8 cellular contexts compared by ENCODE assay signal in the genomic region with DNA sequence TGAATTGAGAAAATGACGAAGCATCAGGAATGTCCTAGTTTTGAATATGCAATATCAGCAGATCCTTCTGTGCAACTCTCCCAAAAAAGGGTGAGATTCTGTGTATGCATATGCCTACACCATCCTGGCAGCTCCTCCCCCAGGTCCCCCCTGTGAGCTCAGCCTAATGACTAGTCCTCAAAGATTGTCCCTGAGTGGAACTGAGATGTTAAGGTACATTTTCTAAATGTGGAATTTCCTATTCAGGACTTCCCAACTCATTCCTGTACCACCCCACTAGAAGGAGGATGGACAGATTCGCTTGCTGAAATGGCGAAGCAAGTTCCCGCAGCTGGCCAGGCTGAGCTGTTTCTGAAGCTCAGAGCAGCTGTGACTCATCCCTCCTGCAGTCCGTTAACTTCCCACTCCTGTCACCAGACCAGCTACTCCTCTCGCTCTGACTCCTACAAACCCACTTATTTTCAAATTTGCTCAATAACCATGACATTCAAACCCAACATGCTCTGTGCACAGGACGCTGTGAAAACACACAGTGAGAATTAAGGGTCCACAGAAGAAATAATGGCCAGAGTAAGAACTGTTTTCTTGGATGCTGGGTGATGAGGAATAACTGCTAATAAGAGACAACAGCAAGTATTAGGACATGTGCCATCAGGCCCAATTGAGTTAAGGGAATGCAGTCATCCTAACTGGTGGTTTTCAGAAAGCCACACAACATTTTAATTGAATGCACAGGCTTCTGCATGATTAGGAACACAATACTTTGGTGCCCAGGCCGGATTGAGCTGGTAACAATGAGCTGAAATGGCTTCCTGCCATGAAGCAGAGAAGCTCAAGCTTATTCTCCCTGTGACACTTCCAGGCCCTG. TPM values are rescaled to one million over a fixed set of nuclear protein-coding genes. Genes with fewer than 3 reads are reported as not detected.
A peak's percentile ranks its signal among the peaks of the same experiment; 100 is the strongest.
DNase-seq lines count a peak whose midpoint lies in the region; ATAC-seq and TF ChIP-seq lines count a peak whose summit lies in the region.

No MANE protein-coding gene starts in this region.

- H3K27me3 ChIP-seq in RWPE2 (ENCODE audit: insufficient read depth, poor library complexity, severe bottlenecking) (no peaks in the 10 kb centered on the region), lower lobe of right lung (ENCODE audit: low read depth) (no peaks in the 10 kb centered on the region)

- H3K9me3 Mint-ChIP-seq in MCF 10A (ENCODE audit: unreplicated experiment) (peaks cover 6% of the 10 kb centered on the region), progenitor cell of endocrine pancreas (ENCODE audit: low read depth) (peaks cover 17% of the 10 kb centered on the region)

- CTCF ChIA-PET in MCF 10A (lab: Yijun Ruan, JAX) = interaction anchor here (0.6 to 2.7 kb wide), 3 partner anchors 39 to 1959 kb away, joined by 4 to 8 read pairs (median 7); a partner anchor contains a TSS

- TF ChIP-seq CTCF in RWPE2 (IDR thresholded peaks at IDR 0.05; ENCODE audit: poor library complexity, severe bottlenecking) (no peak), MCF 10A (IDR thresholded peaks at IDR 0.05; ENCODE audit: unreplicated experiment) (no peak), lower lobe of right lung (IDR thresholded peaks at IDR 0.05) (no peak), progenitor cell of endocrine pancreas (IDR thresholded peaks at IDR 0.05; ENCODE audit: unreplicated experiment) (no peak)

- H3K27ac ChIP-seq in RWPE2 (ENCODE audit: poor library complexity, severe bottlenecking) = no peak overlapping the region
- H3K27ac ChIP-seq in lower lobe of right lung = peak overlapping the region; percentile 62

- H3K27ac Mint-ChIP-seq in MCF 10A (ENCODE audit: low read depth, unreplicated experiment) (no peak overlapping the region), progenitor cell of endocrine pancreas (no peak overlapping the region)

- H3K9me3 ChIP-seq in RWPE2 (ENCODE audit: severe bottlenecking) = no peaks in the 10 kb centered on the region
- no peaks in the 10 kb centered on the region for H3K9me3 ChIP-seq in lower lobe of right lung

- H3K4me1 Mint-ChIP-seq in MCF 10A (ENCODE audit: insufficient read depth, unreplicated experiment) (no peaks in the 10 kb centered on the region), progenitor cell of endocrine pancreas (ENCODE audit: low read depth) (peaks cover 2% of the 10 kb centered on the region)

- intact Hi-C loops in MCF 10A (cut with micrococcal nuclease) = loop anchor here (2.0 kb wide), 1 partner anchor 70 kb away; no protein-coding TSS in a partner anchor
- intact Hi-C loops in lower lobe of right lung (cut with DNase I) = no loop called here

- no peaks in the 10 kb centered on the region for H3K36me3 ChIP-seq in RWPE2 (ENCODE audit: low read depth)
- H3K36me3 ChIP-seq in lower lobe of right lung = no peaks in the 10 kb centered on the region

- no peaks in the 10 kb centered on the region for H3K4me1 ChIP-seq in RWPE2 (ENCODE audit: insufficient read depth, poor library complexity, severe bottlenecking)
- peaks cover 15% of the 10 kb centered on the region for H3K4me1 ChIP-seq in lower lobe of right lung

- H3K36me3 Mint-ChIP-seq in MCF 10A (ENCODE audit: insufficient read depth, unreplicated experiment) = peaks cover 6% of the 10 kb centered on the region
- peaks cover 5% of the 10 kb centered on the region for H3K36me3 Mint-ChIP-seq in progenitor cell of endocrine pancreas (ENCODE audit: insufficient read depth)

- ATAC-seq in HG02943 (IDR thresholded peaks at IDR 0.05; ENCODE audit: low read depth, unreplicated experiment) (peak; percentile 92), RWPE2 (ENCODE audit: low read depth) (peak; percentile 77), lower lobe of right lung (peak; percentile 80 to 84)

- DNase-seq in activated T-cell treated with anti-CD3 and anti-CD28 coated beads for 24 hours (ENCODE audit: low read depth) = peak; percentile 68
- no peak for DNase-seq in activated T-cell treated with anti-CD3 and anti-CD28 coated beads, Interleukin-2, amount 50 U/mL, for 1 hour
- DNase-seq in RWPE2 (ENCODE audit: low spot score) = no peak
- DNase-seq in MCF 10A (ENCODE audit: unreplicated experiment) = peak; percentile 53
- peak; percentile 73 for DNase-seq in lower lobe of right lung
- peak; percentile 59 to 65 for DNase-seq in stimulated activated CD8-positive, alpha-beta memory T cell treated with anti-CD3 and anti-CD28 coated beads, Interleukin-2, amount 100 ng/mL, for 48 hours (ENCODE audit: low read depth in 2 of 2)
- no peak for DNase-seq in progenitor cell of endocrine pancreas (ENCODE audit: low spot score, unreplicated experiment)

- H3K4me3 ChIP-seq in RWPE2 (ENCODE audit: severe bottlenecking) = no peak overlapping the region
- H3K4me3 ChIP-seq in lower lobe of right lung = peak overlapping the region; percentile 17

- BruUV-seq in MCF 10A (replicated peaks; lab: Mats Ljungman, UMichigan) = no TSS peak

- H3K4me3 Mint-ChIP-seq in MCF 10A (ENCODE audit: unreplicated experiment) = no peak overlapping the region
- H3K4me3 Mint-ChIP-seq in progenitor cell of endocrine pancreas (ENCODE audit: low read depth) = no peak overlapping the region

- no peaks in the 10 kb centered on the region for H3K27me3 Mint-ChIP-seq in MCF 10A (ENCODE audit: insufficient read depth, unreplicated experiment)
- H3K27me3 Mint-ChIP-seq in progenitor cell of endocrine pancreas = peaks cover 9% of the 10 kb centered on the region

- POLR2A ChIA-PET in MCF 10A (lab: Yijun Ruan, JAX) = interaction anchor here (0.7 to 4.7 kb wide), 9 partner anchors 11 to 312 kb away, joined by 3 to 38 read pairs (median 4); a partner anchor contains a TSS

RNA-seq across cellular contexts. Expression of a gene that starts 40.0 kb away (rescaled TPM):
- total RNA-seq in MCF 10A (2022) = 20.8 and 29.0 TPM in 2 replicates
- total RNA-seq in lower lobe of right lung = 53.3 TPM
- total RNA-seq in progenitor cell of endocrine pancreas = 14.3 and 19.1 TPM in 2 replicates

Comparison
In these comparisons a context has a peak if more than half of its experiments do, and no peak if none do; other contexts are left out.
1. DNase-seq: peak in activated T-cell treated with anti-CD3 and anti-CD28 coated beads for 24 hours (single experiment), MCF 10A (single experiment), lower lobe of right lung (single experiment) and stimulated activated CD8-positive, alpha-beta memory T cell treated with anti-CD3 and anti-CD28 coated beads, Interleukin-2, amount 100 ng/mL, for 48 hours (2 of 2); none in activated T-cell treated with anti-CD3 and anti-CD28 coated beads, Interleukin-2, amount 50 U/mL, for 1 hour (single experiment), RWPE2 (single experiment) and progenitor cell of endocrine pancreas (single experiment).
2. Peak in every context shown above with its lines, with median percentiles within 50 percentile points of each other: ATAC-seq.